ENCODE assay signal across 11 cellular contexts in genomic region chr14:69501362-69501964, GRCh38. TPM values are rescaled to one million over a fixed set of nuclear protein-coding genes. Genes with fewer than 3 reads are reported as not detected.
DNase-seq lines count a peak whose midpoint lies in the region; FAIRE-seq and TF ChIP-seq lines count a peak whose summit lies in the region.
"Had no signal": no experiment of that assay in that cellular context is flagged by ENCODE, and none has a peak within 500 bp of the region (broad histone marks: within the 10 kb centered on the region; RNA-seq: fewer than 3 reads in every experiment).

No MANE protein-coding gene starts in this region.

- DNase-seq in Ammon's horn (ENCODE audit: low spot score) (peak; percentile 81), NCI-H2107 (lab: John Stamatoyannopoulos, UW) (peak; percentile 84), fibroblast of gingiva (ENCODE audit: low read depth) (peak; percentile 76), middle frontal gyrus (ENCODE audit: extremely low spot score, low spot score) (peak; percentile 72), NCI-H526 treated with DMSO at 0.1 percent for 48 hours (lab: John Stamatoyannopoulos, UW) (no peak), activated T-cell treated with anti-CD3 and anti-CD28 coated beads for 4 hours (no peak), GM12891 (ENCODE audit: insufficient read length, low spot score) (no peak)
- DNase-seq in activated T-cell treated with anti-CD3 and anti-CD28 coated beads, Interleukin-2, amount 50 U/mL, for 1 hour, result no peak
- DNase-seq: KG1; stimulated activated CD4-positive, alpha-beta T cell treated with anti-CD3 and anti-CD28 coated beads, Interleukin-1b, Interleukin-23, amount 100 ng/mL, for 48 hours had no signal

- FAIRE-seq in GM12891 (lab: Jason Lieb, UNC), result no peak

- TF ChIP-seq POLR2A in GM12891 (IDR thresholded peaks at IDR 0.05; ENCODE audit: low read depth, low read length), result no peak

TF ChIP-seq in GM12891, 5 proteins besides CTCF, POLR2A, EP300 and RAD21:
- TF ChIP-seq SPI1 (IDR thresholded peaks at IDR 0.05; ENCODE audit: low read depth, low read length), result no peak
- TF ChIP-seq PAX5 (IDR thresholded peaks at IDR 0.05; ENCODE audit: insufficient read depth, low read length, severe bottlenecking), result no peak
- no peak for TF ChIP-seq POU2F2 (IDR thresholded peaks at IDR 0.05; ENCODE audit: low read depth, low read length)
- no peak for TF ChIP-seq POLR2AphosphoS5 (IDR thresholded peaks at IDR 0.05; ENCODE audit: low read depth, low read length)
- TF ChIP-seq TAF1 (IDR thresholded peaks at IDR 0.05; ENCODE audit: low read depth, low read length), result no peak

RNA-seq across cellular contexts. Expression of gene PLEKHD1, which starts 16.9 kb away (rescaled TPM):
- 0.04 TPM for polyA plus RNA-seq in GM12891 (2012; ENCODE audit: low read depth, missing spikeins)
- polyA plus RNA-seq: AG04450 had no signal

Comparison
In these comparisons a context has a peak if more than half of its experiments do, and no peak if none do; other contexts are left out.
1. DNase-seq: peak in Ammon's horn (single experiment), NCI-H2107 (single experiment), fibroblast of gingiva (single experiment) and middle frontal gyrus (single experiment); none in NCI-H526 treated with DMSO at 0.1 percent for 48 hours (single experiment), activated T-cell treated with anti-CD3 and anti-CD28 coated beads for 4 hours (single experiment), GM12891 (single experiment) and activated T-cell treated with anti-CD3 and anti-CD28 coated beads, Interleukin-2, amount 50 U/mL, for 1 hour (single experiment).